Comparison of ENCODE assay signal across 7 cellular contexts in the genomic region with DNA sequence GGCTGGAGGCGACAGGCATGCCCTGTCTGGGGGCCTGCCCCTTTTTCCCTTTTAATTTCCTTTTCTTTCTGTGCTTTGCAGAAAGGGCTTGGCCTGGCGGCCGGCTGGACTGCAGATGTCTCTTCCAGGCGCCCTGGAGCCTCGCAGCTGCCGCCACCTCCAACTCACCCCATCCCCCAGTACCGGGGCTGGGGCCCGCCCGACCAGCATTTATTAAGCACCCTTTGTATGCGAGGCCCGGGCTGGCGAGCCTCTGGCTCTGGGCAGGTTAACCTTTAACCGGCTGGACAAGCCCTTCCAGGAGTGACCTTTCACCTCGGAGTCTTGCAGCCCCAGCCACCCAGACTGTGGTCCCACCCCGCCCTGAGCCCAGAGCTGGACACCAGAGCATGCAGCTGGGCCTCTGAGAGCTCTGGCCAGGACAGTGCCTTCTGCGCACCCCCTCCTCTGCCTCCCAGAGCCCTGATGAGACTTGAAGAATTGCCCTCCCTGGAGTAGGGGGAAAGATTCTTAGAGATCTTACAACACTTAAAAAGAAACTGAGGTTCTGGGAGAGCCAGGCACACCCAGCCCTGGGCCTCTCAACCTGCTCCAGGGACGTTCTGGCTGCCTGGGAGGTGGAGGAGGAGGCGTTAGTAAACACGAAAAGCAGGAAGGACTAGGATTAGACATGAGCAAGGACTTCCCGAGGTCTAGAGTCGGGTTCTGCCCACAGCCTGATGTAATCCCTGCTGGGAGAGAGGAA. TPM values are rescaled to one million over a fixed set of nuclear protein-coding genes. Genes with fewer than 3 reads are reported as not detected.
A peak's percentile ranks its signal among the peaks of the same experiment; 100 is the strongest.
DNase-seq lines count a peak whose midpoint lies in the region; ATAC-seq and TF ChIP-seq lines count a peak whose summit lies in the region.
"Had no signal": no experiment of that assay in that cellular context is flagged by ENCODE, and none has a peak within 500 bp of the region (broad histone marks: within the 10 kb centered on the region; RNA-seq: fewer than 3 reads in every experiment).

No MANE protein-coding gene starts in this region.

- no peak overlapping the region for H3K27ac ChIP-seq in mammary epithelial cell (ENCODE audit: insufficient read depth, low read depth, low read length)
- no peak overlapping the region for H3K27ac ChIP-seq in neural progenitor cell

- H3K27ac Mint-ChIP-seq in neural progenitor cell = peak overlapping the region; percentile 98

- intact Hi-C loops in mammary epithelial cell (cut with micrococcal nuclease) = no loop called here

- H2AFZ ChIP-seq in mammary epithelial cell (ENCODE audit: low read depth, low read length) (peak overlapping the region; percentile 90), neural progenitor cell (replicated peaks) (no peak overlapping the region)

- H3K9me3 Mint-ChIP-seq in neural progenitor cell = peaks cover 2% of the 10 kb centered on the region

- no peak overlapping the region for H3K9ac ChIP-seq in mammary epithelial cell (ENCODE audit: insufficient read depth, low read length)
- H3K9ac ChIP-seq in neural progenitor cell = no peak overlapping the region

- 31% methylated on average over 11 of the region's 21 CpGs for WGBS in mammary epithelial cell (ENCODE audit: low coverage, missing lambda C conversion rate)

- H3K36me3 ChIP-seq in mammary epithelial cell (ENCODE audit: insufficient read depth, low read length) (no peaks in the 10 kb centered on the region), neural progenitor cell (no peaks in the 10 kb centered on the region)

- H3K9me3 ChIP-seq in mammary epithelial cell (replicated peaks; ENCODE audit: insufficient read depth, low read length) (no peaks in the 10 kb centered on the region), neural progenitor cell (ENCODE audit: low read depth) (no peaks in the 10 kb centered on the region)

- dilution Hi-C loops in mammary epithelial cell (cut with HindIII; ENCODE audit: low sequenced_read_pairs) = loop anchor here (5.0 to 10.0 kb wide), 3 partner anchors 58 to 82 kb away; partner anchors contain the start of genes ABHD8, DDA1 and MRPL34

- H3F3A ChIP-seq in neural progenitor cell (ENCODE audit: low read depth) = peaks cover 43% of the 10 kb centered on the region

- H3K4me1 ChIP-seq in mammary epithelial cell (ENCODE audit: insufficient read depth, low read length) = peaks cover 30% of the 10 kb centered on the region
- H3K4me1 ChIP-seq in neural progenitor cell = peaks cover 30% of the 10 kb centered on the region

- H3K4me1 Mint-ChIP-seq in neural progenitor cell = peaks cover 50% of the 10 kb centered on the region

- ATAC-seq in GM18873 (IDR thresholded peaks at IDR 0.05; ENCODE audit: low FRiP score, unreplicated experiment) = no peak

- H3K4me2 ChIP-seq in mammary epithelial cell (ENCODE audit: insufficient read depth, low read depth, low read length) (peak overlapping the region; percentile 80), neural progenitor cell (peak overlapping the region; percentile 90)

- peak overlapping the region; percentile 91 for H3K4me3 Mint-ChIP-seq in neural progenitor cell

- peaks cover 13% of the 10 kb centered on the region for H3K27me3 Mint-ChIP-seq in neural progenitor cell (ENCODE audit: insufficient read depth, low read depth)

- H4K20me1 ChIP-seq in mammary epithelial cell (ENCODE audit: insufficient read depth, low read length) (no peaks in the 10 kb centered on the region), neural progenitor cell (ENCODE audit: low read depth) (peaks cover 28% of the 10 kb centered on the region)

- DNase-seq in SIG-M5 treated with dmso at 0.1 percent for 504 hours (lab: John Stamatoyannopoulos, UW; ENCODE audit: unreplicated experiment) (peak; percentile 12), SIG-M5 (lab: John Stamatoyannopoulos, UW) (no peak), mammary epithelial cell (peak; percentile 21), neural progenitor cell (ENCODE audit: low spot score) (no peak), NCI-H2029 (lab: John Stamatoyannopoulos, UW) (no peak)

- H3K36me3 Mint-ChIP-seq in neural progenitor cell = no peaks in the 10 kb centered on the region

- CTCF ChIA-PET in mammary epithelial cell (lab: Charles Lee; ENCODE audit: low non-redundant PET) = no interaction called here

- in situ Hi-C loops in mammary epithelial cell (cut with MboI; ENCODE audit: low sequenced_read_pairs in 2 of 2) = no loop called here

- no peaks in the 10 kb centered on the region for H3K27me3 ChIP-seq in mammary epithelial cell (ENCODE audit: insufficient read depth, low read length)
- H3K27me3 ChIP-seq in neural progenitor cell = no peaks in the 10 kb centered on the region

- H3K79me2 ChIP-seq in mammary epithelial cell (ENCODE audit: insufficient read depth, low read length) (peaks cover 34% of the 10 kb centered on the region), neural progenitor cell (ENCODE audit: low read depth) (peaks cover 35% of the 10 kb centered on the region)

- H3K4me3 ChIP-seq in mammary epithelial cell (replicated peaks in 1 of 3; ENCODE audit: insufficient read depth in 1 of 3, low read depth in 2 of 3, low read length in 3 of 3) (no peak overlapping the region), neural progenitor cell (peak overlapping the region; percentile 56)

- no TSS peak for BruUV-seq in mammary epithelial cell (replicated peaks; lab: Mats Ljungman, UMichigan)

- no peak for TF ChIP-seq CTCF in mammary epithelial cell (conservative IDR thresholded peaks at IDR 0.05 in 1 of 2, IDR thresholded peaks at IDR 0.05 in 1 of 2; ENCODE audit: extremely low read depth in 1 of 2, insufficient read depth in 1 of 2, low read depth in 1 of 2, low read length in 2 of 2)
- TF ChIP-seq CTCF in neural progenitor cell (IDR thresholded peaks at IDR 0.05) = no peak

RNA-seq across cellular contexts. Expression of gene NR2F6, which starts 1.1 kb away (rescaled TPM):
- 10 to 100 TPM; 41.1 to 48.8 TPM for total RNA-seq in mammary epithelial cell
- 25.3 TPM for polyA plus RNA-seq in mammary epithelial cell
- 15.9 TPM for polyA minus RNA-seq in mammary epithelial cell
- 14.3 and 67.0 TPM in 2 replicates for total RNA-seq in neural progenitor cell (ENCODE audit: low replicate concordance)

RNA-seq across cellular contexts. Expression of gene USHBP1, which starts 17.7 kb away (rescaled TPM):
- total RNA-seq in mammary epithelial cell (not detected), neural progenitor cell (ENCODE audit: low replicate concordance) (0.28 and 1.1 TPM in 2 replicates)
- not detected for polyA plus RNA-seq in mammary epithelial cell
- polyA minus RNA-seq in mammary epithelial cell = not detected
- total RNA-seq: myocyte had no signal

RNA-seq across cellular contexts. Expression of gene BABAM1, which starts 20.4 kb away (rescaled TPM):
- total RNA-seq in mammary epithelial cell (10 to 100 TPM; 59.0 to 70.7 TPM), neural progenitor cell (ENCODE audit: low replicate concordance) (89.8 and 107 TPM in 2 replicates)
- 94.5 TPM for polyA plus RNA-seq in mammary epithelial cell
- 26.3 TPM for polyA minus RNA-seq in mammary epithelial cell

RNA-seq across cellular contexts. Expression of gene OCEL1, which starts 20.8 kb away (rescaled TPM):
- 10 to 100 TPM in 1 of 2 donors, 1 to 10 TPM in 1; 2.5 to 16.0 TPM for total RNA-seq in mammary epithelial cell
- 6.1 TPM for polyA plus RNA-seq in mammary epithelial cell
- polyA minus RNA-seq in mammary epithelial cell = 9.7 TPM
- 4.6 and 7.7 TPM in 2 replicates for total RNA-seq in neural progenitor cell (ENCODE audit: low replicate concordance)

RNA-seq across cellular contexts. Expression of gene USE1, which starts 31.7 kb away (rescaled TPM):
- total RNA-seq in mammary epithelial cell (10 to 100 TPM; 18.4 to 24.0 TPM), neural progenitor cell (ENCODE audit: low replicate concordance) (12.1 and 13.6 TPM in 2 replicates)
- polyA plus RNA-seq in mammary epithelial cell = 24.2 TPM
- 2.3 TPM for polyA minus RNA-seq in mammary epithelial cell

Comparison
In these comparisons a context has a peak if more than half of its experiments do, and no peak if none do; other contexts are left out.
1. DNase-seq: peak in SIG-M5 treated with dmso at 0.1 percent for 504 hours (single experiment) and mammary epithelial cell (single experiment); none in SIG-M5 (single experiment), neural progenitor cell (single experiment) and NCI-H2029 (single experiment).